Comparison of ENCODE assay signal across 15 cellular contexts in the genomic region with DNA sequence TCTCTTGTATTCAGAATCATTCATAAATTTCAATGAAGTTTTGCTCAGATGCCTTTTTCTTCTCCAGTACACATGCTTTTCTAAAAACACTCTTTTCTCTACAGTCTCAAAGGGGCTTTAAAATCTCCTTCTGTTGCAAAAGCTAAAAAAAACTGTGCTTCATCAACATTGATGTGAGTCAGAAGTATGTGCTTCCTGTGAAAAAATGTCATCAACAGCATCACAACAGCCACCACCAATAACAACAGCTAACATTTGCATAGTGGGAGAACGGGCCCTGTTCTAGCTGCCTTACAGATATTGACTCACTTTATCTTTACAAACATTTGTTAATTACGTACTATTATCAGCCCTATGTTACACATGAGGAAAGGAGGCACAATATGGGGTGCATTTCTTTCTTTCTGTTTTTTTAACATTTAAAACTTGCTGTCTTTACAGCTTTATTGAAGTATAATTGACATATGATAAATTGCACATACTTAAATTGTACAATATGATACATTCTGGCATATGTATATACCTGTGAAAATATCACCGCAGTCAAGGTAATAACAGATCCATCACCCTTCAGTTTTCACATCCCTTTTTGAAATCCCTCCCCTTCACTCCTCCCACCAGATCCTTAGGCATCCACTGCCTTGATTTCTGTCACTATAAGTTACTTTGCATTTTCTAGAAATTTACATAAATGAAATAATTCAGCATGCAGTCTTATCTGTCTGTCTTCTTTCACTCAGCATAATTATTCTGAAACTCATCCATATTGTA.
DNase-seq lines count a peak whose midpoint lies in the region; ATAC-seq, FAIRE-seq and TF ChIP-seq lines count a peak whose summit lies in the region.
"Had no signal": no experiment of that assay in that cellular context is flagged by ENCODE, and none has a peak within 500 bp of the region (broad histone marks: within the 10 kb centered on the region; RNA-seq: fewer than 3 reads in every experiment).

No MANE protein-coding gene starts in this region.

- H2AFZ ChIP-seq in mesenchymal stem cell (ENCODE audit: low read depth, low read length) (no peak overlapping the region), smooth muscle cell (ENCODE audit: low read depth) (peak overlapping the region; percentile 59)
- H2AFZ ChIP-seq: PC-9 had no signal

- CTCF ChIA-PET in WTC11 (lab: Charles Lee) = no interaction called here

- H3K4me3 ChIP-seq in bronchial epithelial cell (ENCODE audit: low read depth, low read length) (no peak overlapping the region), mesenchymal stem cell (ENCODE audit: insufficient read depth in 1 of 2, low read depth in 1 of 2, low read length in 2 of 2) (no peak overlapping the region), smooth muscle cell (no peak overlapping the region)
- H3K4me3 ChIP-seq: K562, PC-9, SK-N-MC had no signal

- no peaks in the 10 kb centered on the region for H3K36me3 ChIP-seq in bronchial epithelial cell (ENCODE audit: control insufficient read depth, insufficient read depth, low read length)
- H3K36me3 ChIP-seq in mesenchymal stem cell (ENCODE audit: control insufficient read depth in 1 of 2, insufficient read depth in 2 of 2, low read depth in 1 of 2, low read length in 2 of 2) = no peaks in the 10 kb centered on the region
- no peaks in the 10 kb centered on the region for H3K36me3 ChIP-seq in smooth muscle cell (ENCODE audit: low read depth)

- H3K9me3 ChIP-seq in mesenchymal stem cell (ENCODE audit: control insufficient read depth, low read length) (no peaks in the 10 kb centered on the region), smooth muscle cell (replicated peaks; ENCODE audit: low read depth) (no peaks in the 10 kb centered on the region)

- H3K4me2 ChIP-seq in mesenchymal stem cell (ENCODE audit: low read length, poor library complexity, severe bottlenecking) (no peak overlapping the region), smooth muscle cell (no peak overlapping the region)
- H3K4me2 ChIP-seq: PC-9 had no signal

- H2BK12ac ChIP-seq in mesenchymal stem cell (ENCODE audit: low read length in 2 of 2) = no peak overlapping the region

- H3K79me2 ChIP-seq in smooth muscle cell (ENCODE audit: low read depth) = no peaks in the 10 kb centered on the region

- H3K18ac ChIP-seq in mesenchymal stem cell (ENCODE audit: low read depth in 1 of 2, low read length in 2 of 2) = no peak overlapping the region

- H3K36me3 Mint-ChIP-seq in WTC11 = no peaks in the 10 kb centered on the region
- H3K36me3 Mint-ChIP-seq: CD8-positive, alpha-beta T cell had no signal

- no peak overlapping the region for H3K4ac ChIP-seq in mesenchymal stem cell (ENCODE audit: low read depth in 1 of 2, low read length in 2 of 2)

- FAIRE-seq in bronchial epithelial cell (lab: Jason Lieb, UNC) = no peak
- FAIRE-seq: K562 had no signal

- no peak overlapping the region for H3K9ac ChIP-seq in mesenchymal stem cell (ENCODE audit: low read length)
- H3K9ac ChIP-seq in smooth muscle cell (ENCODE audit: low read depth) = no peak overlapping the region

- DNase-seq in HT1080 (ENCODE audit: low read depth) (peak; percentile 27), bronchial epithelial cell (ENCODE audit: low read depth) (peak; percentile 2), mesenchymal stem cell (peak; percentile 62), smooth muscle cell (lab: John Stamatoyannopoulos, UW; ENCODE audit: unreplicated experiment) (no peak), G401 (ENCODE audit: low spot score) (no peak), WTC11 (ENCODE audit: low spot score) (no peak)
- DNase-seq: CD8-positive, alpha-beta T cell; NCI-H1048; NCI-H226; NCI-H69; PC-9 had no signal

- H3K27me3 ChIP-seq in bronchial epithelial cell (ENCODE audit: control insufficient read depth, insufficient read depth, low read length) (no peaks in the 10 kb centered on the region), mesenchymal stem cell (ENCODE audit: control insufficient read depth in 1 of 2, insufficient read depth in 1 of 2, low read length in 2 of 2) (no peaks in the 10 kb centered on the region), smooth muscle cell (ENCODE audit: low read depth) (no peaks in the 10 kb centered on the region)

- no peak overlapping the region for H3K14ac ChIP-seq in mesenchymal stem cell (ENCODE audit: low read length in 2 of 2)

- H2BK5ac ChIP-seq in mesenchymal stem cell (ENCODE audit: low read depth, low read length, poor library complexity, severe bottlenecking) = no peak overlapping the region

- H3K23ac ChIP-seq in mesenchymal stem cell (ENCODE audit: low read length in 2 of 2) = no peak overlapping the region

- H2AK5ac ChIP-seq in mesenchymal stem cell (ENCODE audit: low read length, severe bottlenecking) = no peak overlapping the region

- H3K4me1 ChIP-seq in mesenchymal stem cell (ENCODE audit: control insufficient read depth, insufficient read depth, low read depth, low read length) = peaks cover 2% of the 10 kb centered on the region
- peaks cover 1% of the 10 kb centered on the region for H3K4me1 ChIP-seq in smooth muscle cell (ENCODE audit: low read depth)

- TF ChIP-seq CTCF in bronchial epithelial cell (IDR thresholded peaks at IDR 0.05; ENCODE audit: insufficient read depth, low read length, severe bottlenecking) (no peak), smooth muscle cell (IDR thresholded peaks at IDR 0.05; ENCODE audit: borderline replicate concordance, insufficient read depth, poor library complexity, severe bottlenecking) (no peak), WTC11 (IDR thresholded peaks at IDR 0.05) (no peak)

- H3K27ac Mint-ChIP-seq in WTC11 = no peak overlapping the region; the same call in 1 of the 2 replicates
- H3K27ac Mint-ChIP-seq: CD8-positive, alpha-beta T cell had no signal

- 83% methylated on average over 2 of the region's 3 CpGs for WGBS in mesenchymal stem cell
- 48% methylated on average over 3 of the region's 3 CpGs for WGBS in smooth muscle cell (ENCODE audit: low lambda C conversion rate)

- H3K4me3 Mint-ChIP-seq in WTC11 = no peak overlapping the region
- H3K4me3 Mint-ChIP-seq: CD8-positive, alpha-beta T cell had no signal

- no peak overlapping the region for H4K8ac ChIP-seq in mesenchymal stem cell (ENCODE audit: low read length)

- ATAC-seq in HG03432 (IDR thresholded peaks at IDR 0.05; ENCODE audit: unreplicated experiment) = no peak
- ATAC-seq in WTC11 = no peak
- ATAC-seq: CD8-positive, alpha-beta T cell; HCT116; K562 had no signal

- no peak overlapping the region for H4K91ac ChIP-seq in mesenchymal stem cell (ENCODE audit: low read length)

- no peaks in the 10 kb centered on the region for H3K79me1 ChIP-seq in mesenchymal stem cell (replicated peaks; ENCODE audit: low read length, poor library complexity, severe bottlenecking)

- no peak overlapping the region for H2BK120ac ChIP-seq in mesenchymal stem cell (ENCODE audit: low read depth, low read length)

- no peak overlapping the region for H2BK15ac ChIP-seq in mesenchymal stem cell (ENCODE audit: low read depth, poor library complexity, severe bottlenecking)

- peaks cover 5% of the 10 kb centered on the region for H3K9me3 Mint-ChIP-seq in WTC11

- in situ Hi-C loops in G401 (cut with HindIII; ENCODE audit: low sequenced_read_pairs) = no loop called here

- no peaks in the 10 kb centered on the region for H3K27me3 Mint-ChIP-seq in WTC11 (ENCODE audit: low read depth)

- H4K20me1 ChIP-seq in smooth muscle cell (ENCODE audit: low read depth) = no peaks in the 10 kb centered on the region

- no peak overlapping the region for H3K27ac ChIP-seq in mesenchymal stem cell (ENCODE audit: low read length, poor library complexity, severe bottlenecking)
- H3K27ac ChIP-seq in smooth muscle cell (ENCODE audit: low read depth) = no peak overlapping the region
- H3K27ac ChIP-seq: PC-9, SK-N-MC had no signal

- no peaks in the 10 kb centered on the region for H3F3A ChIP-seq in smooth muscle cell (ENCODE audit: low read depth)

- peaks cover 22% of the 10 kb centered on the region for H3K4me1 Mint-ChIP-seq in WTC11

- POLR2A ChIA-PET in WTC11 (lab: Charles Lee) = no interaction called here

TF ChIP-seq in WTC11, 78 proteins besides CTCF, POLR2A, EP300 and RAD21 (continues in another document):
- TF ChIP-seq, protein P1, sequence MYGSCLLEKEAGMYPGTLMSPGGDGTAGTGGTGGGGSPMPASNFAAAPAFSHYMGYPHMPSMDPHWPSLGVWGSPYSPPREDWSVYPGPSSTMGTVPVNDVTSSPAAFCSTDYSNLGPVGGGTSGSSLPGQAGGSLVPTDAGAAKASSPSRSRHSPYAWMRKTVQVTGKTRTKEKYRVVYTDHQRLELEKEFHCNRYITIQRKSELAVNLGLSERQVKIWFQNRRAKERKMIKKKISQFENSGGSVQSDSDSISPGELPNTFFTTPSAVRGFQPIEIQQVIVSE (CRISPR knock-in tag; IDR thresholded peaks at IDR 0.05; ENCODE audit: borderline replicate concordance) = no peak
- TF ChIP-seq ZNF138 (CRISPR knock-in tag; conservative IDR thresholded peaks at IDR 0.05) = no peak
- TF ChIP-seq, protein P2, sequence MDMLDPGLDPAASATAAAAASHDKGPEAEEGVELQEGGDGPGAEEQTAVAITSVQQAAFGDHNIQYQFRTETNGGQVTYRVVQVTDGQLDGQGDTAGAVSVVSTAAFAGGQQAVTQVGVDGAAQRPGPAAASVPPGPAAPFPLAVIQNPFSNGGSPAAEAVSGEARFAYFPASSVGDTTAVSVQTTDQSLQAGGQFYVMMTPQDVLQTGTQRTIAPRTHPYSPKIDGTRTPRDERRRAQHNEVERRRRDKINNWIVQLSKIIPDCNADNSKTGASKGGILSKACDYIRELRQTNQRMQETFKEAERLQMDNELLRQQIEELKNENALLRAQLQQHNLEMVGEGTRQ (CRISPR knock-in tag; IDR thresholded peaks at IDR 0.05) = no peak
- TF ChIP-seq ZNF416 (CRISPR knock-in tag; IDR thresholded peaks at IDR 0.05) = no peak

Comparison
In these comparisons a context has a peak if more than half of its experiments do, and no peak if none do; other contexts are left out.
1. DNase-seq: peak in HT1080 (single experiment), bronchial epithelial cell (single experiment) and mesenchymal stem cell (single experiment); none in smooth muscle cell (single experiment), G401 (single experiment) and WTC11 (single experiment).